ENCODE assay signal across 8 cellular contexts in genomic region chr1:28056129-28056925, GRCh38. TPM values are rescaled to one million over a fixed set of nuclear protein-coding genes. Genes with fewer than 3 reads are reported as not detected.
DNase-seq lines count a peak whose midpoint lies in the region; ATAC-seq and TF ChIP-seq lines count a peak whose summit lies in the region.

No MANE protein-coding gene starts in this region.

- no peak overlapping the region for H2AFZ ChIP-seq in PC-3 (ENCODE audit: low read length)

- no peak overlapping the region for H3K9ac ChIP-seq in PC-3 (ENCODE audit: low read length)

- peak; percentile 39 for DNase-seq in MV-4-11 (lab: John Stamatoyannopoulos, UW)
- DNase-seq in activated CD8-positive, alpha-beta memory T cell treated with anti-CD3 and anti-CD28 coated beads for 1 hour (ENCODE audit: extremely low read depth in 1 of 2, low read depth in 1 of 2), result peak; percentile 24 to 28
- peak; percentile 42 for DNase-seq in naive B cell
- DNase-seq in NCI-H146 treated with DMSO at 0.1 percent for 48 hours (lab: John Stamatoyannopoulos, UW; ENCODE audit: unreplicated experiment), result no peak
- no peak for DNase-seq in body of pancreas
- DNase-seq in AG08396 (ENCODE audit: low spot score), result no peak
- DNase-seq in PC-3, result no peak

- H4K20me1 ChIP-seq in PC-3 (ENCODE audit: low read length), result no peaks in the 10 kb centered on the region

- H3F3A ChIP-seq in PC-3 (ENCODE audit: low read length, unreplicated experiment), result no peaks in the 10 kb centered on the region

- CTCF ChIA-PET in PC-3 (lab: Charles Lee), result no interaction called here

- peaks cover 19% of the 10 kb centered on the region for H3K4me1 ChIP-seq in body of pancreas
- H3K4me1 ChIP-seq in PC-3 (ENCODE audit: insufficient read depth, low read length), result no peaks in the 10 kb centered on the region; the same call in 1 of the 2 replicates

- no peaks in the 10 kb centered on the region for H3K27me3 Mint-ChIP-seq in naive B cell

- H3K36me3 Mint-ChIP-seq in naive B cell, result no peaks in the 10 kb centered on the region

- H3K27ac Mint-ChIP-seq in naive B cell, result peak overlapping the region; percentile 56 to 97 (median 86)

- H3K27ac ChIP-seq in body of pancreas, result peak overlapping the region in 1 of 4 donors; percentile 3
- H3K27ac ChIP-seq in PC-3 (ENCODE audit: low read length), result no peak overlapping the region

- H3K9me2 ChIP-seq in PC-3 (replicated peaks; ENCODE audit: low read length), result no peaks in the 10 kb centered on the region

- no peak overlapping the region for H3K4me2 ChIP-seq in PC-3 (ENCODE audit: low read length)

- H3K4me3 Mint-ChIP-seq in naive B cell, result peak overlapping the region in 5 of 8 donors; percentile 25 to 63 (median 30)

- BruUV-seq in PC-3 (replicated peaks; lab: Mats Ljungman, UMichigan), result no TSS peak

- TF ChIP-seq CTCF in body of pancreas (IDR thresholded peaks at IDR 0.05) (no peak), PC-3 (conservative IDR thresholded peaks at IDR 0.05; ENCODE audit: low read depth, low read length) (no peak)

- peaks cover 17 to 21% (median 21%) of the 10 kb centered on the region in 3 donors for H3K4me1 Mint-ChIP-seq in naive B cell

- no peaks in the 10 kb centered on the region for H3K27me3 ChIP-seq in body of pancreas
- no peaks in the 10 kb centered on the region for H3K27me3 ChIP-seq in PC-3 (ENCODE audit: low read length)

- H3K9me3 ChIP-seq in body of pancreas, result no peaks in the 10 kb centered on the region
- no peaks in the 10 kb centered on the region for H3K9me3 ChIP-seq in PC-3 (ENCODE audit: low read length)

- no peak overlapping the region for H3K4me3 ChIP-seq in body of pancreas
- no peak overlapping the region for H3K4me3 ChIP-seq in PC-3 (ENCODE audit: low read length)

- H3K9me3 Mint-ChIP-seq in naive B cell, result no peaks in the 10 kb centered on the region

- peak; percentile 76 for ATAC-seq in GM18868 (IDR thresholded peaks at IDR 0.05; ENCODE audit: unreplicated experiment)
- ATAC-seq in naive B cell (ENCODE audit: low read depth in 2 of 2), result peak; percentile 96 to 99
- no peak for ATAC-seq in body of pancreas
- ATAC-seq in PC-3, result no peak

- POLR2A ChIA-PET in PC-3 (lab: Charles Lee; ENCODE audit: unreplicated experiment), result no interaction called here

- 46 to 55% methylated on average over 4 of the region's 4 CpGs for WGBS in body of pancreas, 2 donors

- no peak for TF ChIP-seq POLR2A in body of pancreas (IDR thresholded peaks at IDR 0.05)

- H3K79me2 ChIP-seq in PC-3 (ENCODE audit: low read length), result peaks cover 33% of the 10 kb centered on the region

- intact Hi-C loops in body of pancreas (cut with DNase I), result no loop called here
- intact Hi-C loops in PC-3 (cut with micrococcal nuclease), result no loop called here

- H3K36me3 ChIP-seq in body of pancreas (replicated peaks in 1 of 2; ENCODE audit: insufficient read depth in 1 of 2, low read depth in 2 of 2) (no peaks in the 10 kb centered on the region), PC-3 (ENCODE audit: low read depth, low read length) (no peaks in the 10 kb centered on the region)

RNA-seq across cellular contexts. Expression of gene EYA3, which starts 32.1 kb away (rescaled TPM):
- 10 to 100 TPM in 2 of 6 donors, 1 to 10 TPM in 4; 5.2 to 26.3 (median 7.6) TPM for polyA plus RNA-seq in naive B cell (ENCODE audit: low read depth in 6 of 6)
- 10 to 100 TPM in 1 of 2 donors, 1 to 10 TPM in 1; 7.8 to 15.5 TPM for total RNA-seq in body of pancreas
- 17.1 and 17.3 TPM in 2 replicates for total RNA-seq in PC-3 (2014; rRNA removed)

Comparison
In these comparisons a context has a peak if more than half of its experiments do, and no peak if none do; other contexts are left out.
1. ATAC-seq: peak in GM18868 (single experiment) and naive B cell (2 of 2); none in body of pancreas (single experiment) and PC-3 (single experiment).
2. DNase-seq: peak in MV-4-11 (single experiment), activated CD8-positive, alpha-beta memory T cell treated with anti-CD3 and anti-CD28 coated beads for 1 hour (2 of 2) and naive B cell (single experiment); none in NCI-H146 treated with DMSO at 0.1 percent for 48 hours (single experiment), body of pancreas (0 of 4), AG08396 (single experiment) and PC-3 (single experiment).